17 cellular contexts compared by ENCODE assay signal in the genomic region with DNA sequence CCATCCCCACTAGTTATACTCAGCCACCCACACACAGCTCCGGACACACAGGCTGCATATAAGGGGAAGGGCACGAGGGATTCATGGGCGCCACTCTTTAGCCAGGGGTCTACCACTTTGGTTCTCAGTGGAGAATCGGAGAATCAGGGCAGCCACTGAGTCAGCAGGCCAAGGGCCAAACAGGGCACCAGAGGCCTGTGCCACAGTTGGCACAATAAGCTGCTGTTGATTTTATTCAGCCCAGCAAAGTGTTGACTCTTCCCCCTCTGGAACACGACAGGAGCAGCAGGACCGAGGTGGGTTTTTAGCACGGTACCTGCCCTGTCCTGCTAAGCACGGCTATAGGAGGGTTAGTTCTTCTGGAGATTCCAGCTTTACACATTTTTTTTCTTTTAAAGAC. TPM values are rescaled to one million over a fixed set of nuclear protein-coding genes. Genes with fewer than 3 reads are reported as not detected.
DNase-seq lines count a peak whose midpoint lies in the region; ATAC-seq and TF ChIP-seq lines count a peak whose summit lies in the region.
"Had no signal": no experiment of that assay in that cellular context is flagged by ENCODE, and none has a peak within 500 bp of the region (broad histone marks: within the 10 kb centered on the region; RNA-seq: fewer than 3 reads in every experiment).

No MANE protein-coding gene starts in this region.

- peaks cover 3% of the 10 kb centered on the region for H3K9me3 ChIP-seq in psoas muscle
- H3K9me3 ChIP-seq: BLaER1 had no signal

- H3K36me3 ChIP-seq in psoas muscle (ENCODE audit: insufficient read depth in 1 of 2, low read depth in 1 of 2): peaks cover 0 to 8% of the 10 kb centered on the region in 2 donors

- ATAC-seq in activated naive CD8-positive, alpha-beta T cell treated with anti-CD3 and anti-CD28 coated beads, Interleukin-2, amount 10 ng/mL, durations not matched to agents 7 days and 5 days (ENCODE audit: low read depth): no peak
- ATAC-seq in memory B cell (ENCODE audit: low read depth) (no peak), psoas muscle (no peak)
- ATAC-seq: K562 had no signal

- H3K4me3 ChIP-seq in psoas muscle: no peak overlapping the region
- H3K4me3 ChIP-seq: BLaER1, K562 had no signal

- H3K27ac ChIP-seq in psoas muscle: no peak overlapping the region
- H3K27ac ChIP-seq: BLaER1, HL-60, RWPE1 had no signal

- no peaks in the 10 kb centered on the region for H3K9me3 Mint-ChIP-seq in activated naive CD4-positive, alpha-beta T cell treated with anti-CD3 and anti-CD28 coated beads, Interleukin-2, amount 50 U/mL, for 24 hours
- H3K9me3 Mint-ChIP-seq in activated naive CD8-positive, alpha-beta T cell treated with anti-CD3 and anti-CD28 coated beads, Interleukin-2, amount 10 ng/mL, durations not matched to agents 7 days and 5 days: no peaks in the 10 kb centered on the region
- H3K9me3 Mint-ChIP-seq in memory B cell: no peaks in the 10 kb centered on the region

- 94 to 97% (median 95%) methylated on average over 8 of the region's 8 CpGs for WGBS in psoas muscle, 3 donors

- no peak for DNase-seq in activated naive CD4-positive, alpha-beta T cell treated with anti-CD3 and anti-CD28 coated beads, Interleukin-2, amount 50 U/mL, for 16 hours
- DNase-seq in activated naive CD8-positive, alpha-beta T cell treated with anti-CD3 and anti-CD28 coated beads, Interleukin-2, amount 10 ng/mL, durations not matched to agents 7 days and 5 days: no peak
- DNase-seq in memory B cell (ENCODE audit: low spot score in 2 of 2) (no peak), islet precursor cell (no peak), psoas muscle (no peak), NCI-H226 (no peak)
- DNase-seq: NCI-H2107, NCI-H345, NCI-H526 treated with DMSO at 0.1 percent for 48 hours had no signal

- H3K36me3 Mint-ChIP-seq in activated naive CD4-positive, alpha-beta T cell treated with anti-CD3 and anti-CD28 coated beads, Interleukin-2, amount 50 U/mL, for 24 hours: peaks cover 21% of the 10 kb centered on the region
- peaks cover 49% of the 10 kb centered on the region for H3K36me3 Mint-ChIP-seq in activated naive CD8-positive, alpha-beta T cell treated with anti-CD3 and anti-CD28 coated beads, Interleukin-2, amount 10 ng/mL, durations not matched to agents 7 days and 5 days
- H3K36me3 Mint-ChIP-seq in memory B cell: peaks cover 29% of the 10 kb centered on the region

- intact Hi-C loops in psoas muscle (cut with DNase I): loop anchor here (5.0 kb wide), 2 partner anchors 360 to 450 kb away; no protein-coding TSS in a partner anchor

- H3K27me3 Mint-ChIP-seq in activated naive CD4-positive, alpha-beta T cell treated with anti-CD3 and anti-CD28 coated beads, Interleukin-2, amount 50 U/mL, for 24 hours: no peaks in the 10 kb centered on the region
- no peaks in the 10 kb centered on the region for H3K27me3 Mint-ChIP-seq in activated naive CD8-positive, alpha-beta T cell treated with anti-CD3 and anti-CD28 coated beads, Interleukin-2, amount 10 ng/mL, durations not matched to agents 7 days and 5 days
- H3K27me3 Mint-ChIP-seq in memory B cell: no peaks in the 10 kb centered on the region

- H3K4me1 Mint-ChIP-seq in activated naive CD4-positive, alpha-beta T cell treated with anti-CD3 and anti-CD28 coated beads, Interleukin-2, amount 50 U/mL, for 24 hours: peaks cover 76% of the 10 kb centered on the region
- peaks cover 44% of the 10 kb centered on the region for H3K4me1 Mint-ChIP-seq in activated naive CD8-positive, alpha-beta T cell treated with anti-CD3 and anti-CD28 coated beads, Interleukin-2, amount 10 ng/mL, durations not matched to agents 7 days and 5 days
- peaks cover 8% of the 10 kb centered on the region for H3K4me1 Mint-ChIP-seq in memory B cell

- POLR2A ChIA-PET in activated naive CD8-positive, alpha-beta T cell treated with anti-CD3 and anti-CD28 coated beads, Interleukin-2, amount 10 ng/mL, durations not matched to agents 7 days and 5 days (lab: Charles Lee): no interaction called here

- peaks cover 14% of the 10 kb centered on the region for H3K4me1 ChIP-seq in psoas muscle
- H3K4me1 ChIP-seq: BLaER1 had no signal

- TF ChIP-seq CTCF in psoas muscle (IDR thresholded peaks at IDR 0.05): no peak

- H3K4me3 Mint-ChIP-seq in activated naive CD4-positive, alpha-beta T cell treated with anti-CD3 and anti-CD28 coated beads, Interleukin-2, amount 50 U/mL, for 24 hours: no peak overlapping the region
- no peak overlapping the region for H3K4me3 Mint-ChIP-seq in activated naive CD8-positive, alpha-beta T cell treated with anti-CD3 and anti-CD28 coated beads, Interleukin-2, amount 10 ng/mL, durations not matched to agents 7 days and 5 days
- H3K4me3 Mint-ChIP-seq in memory B cell: no peak overlapping the region

- no peaks in the 10 kb centered on the region for H3K27me3 ChIP-seq in psoas muscle (ENCODE audit: insufficient read depth in 3 of 3, low read length in 2 of 3)
- H3K27me3 ChIP-seq: BLaER1 had no signal

- peak overlapping the region; percentile 68 for H3K27ac Mint-ChIP-seq in activated naive CD4-positive, alpha-beta T cell treated with anti-CD3 and anti-CD28 coated beads, Interleukin-2, amount 50 U/mL, for 24 hours
- peak overlapping the region; percentile 71 for H3K27ac Mint-ChIP-seq in activated naive CD8-positive, alpha-beta T cell treated with anti-CD3 and anti-CD28 coated beads, Interleukin-2, amount 10 ng/mL, durations not matched to agents 7 days and 5 days
- peak overlapping the region; percentile 7 for H3K27ac Mint-ChIP-seq in memory B cell

RNA-seq across cellular contexts. Expression of a gene that starts 48.3 kb away (rescaled TPM):
- not detected for total RNA-seq in activated naive CD8-positive, alpha-beta T cell treated with anti-CD3 and anti-CD28 coated beads, Interleukin-2, amount 10 ng/mL, durations not matched to agents 7 days and 5 days
- total RNA-seq in psoas muscle: not detected
- not detected for polyA plus RNA-seq in psoas muscle
- total RNA-seq: H1, K562, OCI-LY7 had no signal
- polyA plus RNA-seq: AG04450, K562 had no signal

Comparison
In these comparisons a context has a peak if more than half of its experiments do, and no peak if none do; other contexts are left out.
1. H3K27ac Mint-ChIP-seq: peak in every context shown above with its lines; median percentile 71 in activated naive CD8-positive, alpha-beta T cell treated with anti-CD3 and anti-CD28 coated beads, Interleukin-2, amount 10 ng/mL, durations not matched to agents 7 days and 5 days; 68 in activated naive CD4-positive, alpha-beta T cell treated with anti-CD3 and anti-CD28 coated beads, Interleukin-2, amount 50 U/mL, for 24 hours; 7 in memory B cell.